10 cellular contexts compared by ENCODE assay signal in genomic region chr7:26399747-26400146, GRCh38.
DNase-seq lines count a peak whose midpoint lies in the region; ATAC-seq and TF ChIP-seq lines count a peak whose summit lies in the region.
"Had no signal": no experiment of that assay in that cellular context is flagged by ENCODE, and none has a peak within 500 bp of the region (broad histone marks: within the 10 kb centered on the region; RNA-seq: fewer than 3 reads in every experiment).

No MANE protein-coding gene starts in this region.

- no peak for TF ChIP-seq CTCF in Loucy (conservative IDR thresholded peaks at IDR 0.05; ENCODE audit: low read length)

- no peak for ATAC-seq in HG03045 (IDR thresholded peaks at IDR 0.05; ENCODE audit: unreplicated experiment)
- no peak for ATAC-seq in activated CD4-positive, CD25-positive, alpha-beta regulatory T cell treated with anti-CD3 and anti-CD28 coated beads, Interleukin-2, amount 50 U/mL, for 24 hours

- H3K4me2 ChIP-seq in Loucy (ENCODE audit: low read depth, low read length, poor library complexity, severe bottlenecking) (peak overlapping the region; percentile 91), neuronal stem cell (ENCODE audit: insufficient read depth, low read length, poor library complexity, severe bottlenecking) (no peak overlapping the region)

- no peak overlapping the region for H3K27ac ChIP-seq in ectodermal cell (ENCODE audit: insufficient read depth, low read depth, low read length, poor library complexity, severe bottlenecking)
- no peak overlapping the region for H3K27ac ChIP-seq in neuronal stem cell (replicated peaks; ENCODE audit: low read length)

- H3K9ac ChIP-seq in Loucy (ENCODE audit: low read depth, low read length, poor library complexity, severe bottlenecking) (peak overlapping the region; percentile 81), neuronal stem cell (ENCODE audit: low read depth, low read length, poor library complexity) (no peak overlapping the region)

- H2AFZ ChIP-seq in Loucy (ENCODE audit: low read length) = no peak overlapping the region
- no peak overlapping the region for H2AFZ ChIP-seq in neuronal stem cell (ENCODE audit: low read length)

- peaks cover 16% of the 10 kb centered on the region for H3K4me1 ChIP-seq in Loucy (ENCODE audit: insufficient read depth, low read length, poor library complexity, severe bottlenecking)
- H3K4me1 ChIP-seq in ectodermal cell (ENCODE audit: control insufficient read depth, insufficient read depth, low read length) = peaks cover 12% of the 10 kb centered on the region
- peaks cover 16 to 20% of the 10 kb centered on the region in 2 donors for H3K4me1 ChIP-seq in neuronal stem cell (ENCODE audit: control insufficient read depth in 2 of 2, insufficient read depth in 1 of 2, low read depth in 1 of 2, low read length in 2 of 2)

- H3K79me1 ChIP-seq in neuronal stem cell (ENCODE audit: low read depth, low read length) = no peaks in the 10 kb centered on the region

- H3K36me3 ChIP-seq in Loucy (ENCODE audit: insufficient read depth, low read length) (no peaks in the 10 kb centered on the region), ectodermal cell (ENCODE audit: control insufficient read depth, insufficient read depth, low read length) (no peaks in the 10 kb centered on the region), neuronal stem cell (replicated peaks in 1 of 2; ENCODE audit: control insufficient read depth in 2 of 2, insufficient read depth in 2 of 2, low read length in 2 of 2) (no peaks in the 10 kb centered on the region)

- no peak overlapping the region for H2BK120ac ChIP-seq in neuronal stem cell (ENCODE audit: low read depth, low read length)

- WGBS in ectodermal cell, 2 experiments = 93 to 97% methylated on average over 1 of the region's 1 CpG
- no CpG with 5 or more reads among the region's 1 CpG for WGBS in neuronal stem cell (ENCODE audit: extremely low coverage in 2 of 2, insufficient read length in 2 of 2, insufficient replicate concordance in 1 of 2), 2 donors

- peak overlapping the region; percentile 20 for H4K91ac ChIP-seq in neuronal stem cell (ENCODE audit: low read depth, low read length, poor library complexity)

- H2BK15ac ChIP-seq in neuronal stem cell (ENCODE audit: low read length) = no peak overlapping the region

- H3K27me3 ChIP-seq in Loucy (ENCODE audit: insufficient read depth, low read length, poor library complexity, severe bottlenecking) (no peaks in the 10 kb centered on the region), ectodermal cell (ENCODE audit: control insufficient read depth, insufficient read depth, low read length, poor library complexity, severe bottlenecking) (no peaks in the 10 kb centered on the region), neuronal stem cell (ENCODE audit: control insufficient read depth in 3 of 3, insufficient read depth in 3 of 3, low read depth in 1 of 3, low read length in 3 of 3) (no peaks in the 10 kb centered on the region)

- H3K4me3 ChIP-seq in Loucy (ENCODE audit: low read length, poor library complexity, severe bottlenecking) (peak overlapping the region; percentile 83), ectodermal cell (ENCODE audit: insufficient read depth, low read depth, low read length) (peak overlapping the region; percentile 68), neuronal stem cell (ENCODE audit: low read length in 2 of 2) (peak overlapping the region in 1 of 2 donors; percentile 64)

- H4K8ac ChIP-seq in neuronal stem cell (ENCODE audit: low read depth, low read length) = no peak overlapping the region

- H2BK5ac ChIP-seq in neuronal stem cell (ENCODE audit: low read length) = no peak overlapping the region

- no peaks in the 10 kb centered on the region for H3F3A ChIP-seq in Loucy (ENCODE audit: low read depth)

- no peak overlapping the region for H2BK12ac ChIP-seq in neuronal stem cell (ENCODE audit: low read length)

- DNase-seq in NCI-H2227 (lab: John Stamatoyannopoulos, UW; ENCODE audit: unreplicated experiment) = peak; percentile 44
- no peak for DNase-seq in NCI-H2227 treated with DMSO at 0.1 percent for 48 hours (lab: John Stamatoyannopoulos, UW)
- DNase-seq in neuronal stem cell (ENCODE audit: low spot score) = no peak
- DNase-seq in MV-4-11 (lab: John Stamatoyannopoulos, UW) = no peak
- DNase-seq: NCI-H1436 treated with DMSO at 0.1 percent for 48 hours; stimulated activated naive CD8-positive, alpha-beta T cell treated with anti-CD3 and anti-CD28 coated beads, Interleukin-15, Interleukin-2, amounts not matched to agents 100 U/mL and 50 U/mL, for 24 hours had no signal

- no peaks in the 10 kb centered on the region for H3K9me3 ChIP-seq in Loucy (ENCODE audit: insufficient read depth, low read depth, low read length)
- no peaks in the 10 kb centered on the region for H3K9me3 ChIP-seq in ectodermal cell (ENCODE audit: control insufficient read depth, low read length)
- H3K9me3 ChIP-seq in neuronal stem cell (replicated peaks in 1 of 2; ENCODE audit: control insufficient read depth in 2 of 2, insufficient read depth in 1 of 2, low read depth in 1 of 2, low read length in 2 of 2) = no peaks in the 10 kb centered on the region

- no peak overlapping the region for H3K14ac ChIP-seq in neuronal stem cell (ENCODE audit: low read length)

- no peaks in the 10 kb centered on the region for H3K9me2 ChIP-seq in Loucy (replicated peaks; ENCODE audit: low read depth, low read length)

- H3K23ac ChIP-seq in neuronal stem cell (ENCODE audit: low read depth, low read length, poor library complexity) = no peak overlapping the region

- peaks cover 8% of the 10 kb centered on the region; the same call in 1 of the 2 replicates for H3K79me2 ChIP-seq in Loucy (ENCODE audit: insufficient read depth, low read length)

- H4K20me1 ChIP-seq in Loucy (ENCODE audit: insufficient read depth, low read length, poor library complexity, severe bottlenecking) = no peaks in the 10 kb centered on the region

- no peak overlapping the region for H3K18ac ChIP-seq in neuronal stem cell (ENCODE audit: low read length)

- H3K4ac ChIP-seq in neuronal stem cell (ENCODE audit: low read length) = no peak overlapping the region

- no peak overlapping the region for H2AK5ac ChIP-seq in neuronal stem cell (ENCODE audit: low read depth, low read length)
